In the genomic region with DNA sequence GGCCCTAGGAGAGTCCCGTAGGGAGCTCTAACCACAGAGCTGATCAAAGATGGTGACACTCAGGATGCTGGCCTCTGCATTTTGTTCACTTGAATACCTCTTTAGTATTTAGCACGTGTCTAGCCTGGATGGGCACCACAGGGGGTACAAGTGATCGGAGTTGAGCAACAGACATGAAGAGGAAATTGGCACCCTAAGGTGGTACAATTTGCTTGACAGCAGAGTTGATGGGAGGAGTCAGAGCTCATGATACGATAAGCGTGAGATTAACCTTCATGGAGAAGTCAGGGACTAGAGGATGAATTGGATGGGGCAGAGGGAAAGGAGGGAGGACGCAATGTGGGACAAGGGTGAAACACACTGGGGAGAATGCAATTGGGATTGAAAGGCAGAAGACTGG, we compare ENCODE assay signal across 17 cellular contexts. TPM values are rescaled to one million over a fixed set of nuclear protein-coding genes. Genes with fewer than 3 reads are reported as not detected.
A peak's percentile ranks its signal among the peaks of the same experiment; 100 is the strongest.
DNase-seq lines count a peak whose midpoint lies in the region; ATAC-seq and TF ChIP-seq lines count a peak whose summit lies in the region.
"Had no signal": no experiment of that assay in that cellular context is flagged by ENCODE, and none has a peak within 500 bp of the region (broad histone marks: within the 10 kb centered on the region; RNA-seq: fewer than 3 reads in every experiment).

No MANE protein-coding gene starts in this region.

- H3K27ac ChIP-seq in SK-N-SH (ENCODE audit: low read depth in 2 of 2, low read length in 1 of 2) = no peak overlapping the region
- H3K27ac ChIP-seq: prostate gland had no signal

- no peak overlapping the region for H3K27ac Mint-ChIP-seq in activated T-helper 1 cell treated with anti-CD3 and anti-CD28 coated beads, Interleukin-12 subunit alpha, Interleukin-12 subunit beta, Interleukin-2, Interleukin-4 antibody, amounts not matched to agents 30 ng/mL and 10 ng/mL and 1 ng/mL, durations not matched to agents 14 hours and 24 hours and 36 hours
- H3K27ac Mint-ChIP-seq: HFFc6; naive thymus-derived CD4-positive, alpha-beta T cell; stimulated activated naive CD8-positive, alpha-beta T cell treated with anti-CD3 and anti-CD28 coated beads, Interleukin-15, Interleukin-2, amounts not matched to agents 100 ng/mL and 50 ng/mL, for 24 hours had no signal

- no peak overlapping the region for H2AFZ ChIP-seq in SK-N-SH (ENCODE audit: low read depth)

- no peak for ATAC-seq in GM18511 (IDR thresholded peaks at IDR 0.05; ENCODE audit: unreplicated experiment)
- ATAC-seq: activated T-cell treated with anti-CD3 and anti-CD28 coated beads, Interleukin-2, amount 50 U/mL, for 4 hours; naive thymus-derived CD4-positive, alpha-beta T cell had no signal

- no peak overlapping the region for H3K9ac ChIP-seq in SK-N-SH

- no peaks in the 10 kb centered on the region for H3K9me3 Mint-ChIP-seq in activated T-helper 1 cell treated with anti-CD3 and anti-CD28 coated beads, Interleukin-12 subunit alpha, Interleukin-12 subunit beta, Interleukin-2, Interleukin-4 antibody, amounts not matched to agents 30 ng/mL and 10 ng/mL and 1 ng/mL, durations not matched to agents 14 hours and 24 hours and 36 hours
- H3K9me3 Mint-ChIP-seq: activated T-cell treated with anti-CD3 and anti-CD28 coated beads, Interleukin-2, amount 50 U/mL, for 4 hours; stimulated activated naive CD8-positive, alpha-beta T cell treated with anti-CD3 and anti-CD28 coated beads, Interleukin-15, Interleukin-2, amounts not matched to agents 100 ng/mL and 50 ng/mL, for 24 hours had no signal

- 47% methylated on average over 6 of the region's 6 CpGs for WGBS in SK-N-SH (ENCODE audit: low lambda C conversion rate)

- intact Hi-C loops in activated T-helper 1 cell treated with anti-CD3 and anti-CD28 coated beads, Interleukin-12 subunit alpha, Interleukin-12 subunit beta, Interleukin-2, Interleukin-4 antibody, amounts not matched to agents 30 ng/mL and 10 ng/mL and 1 ng/mL, durations not matched to agents 14 hours and 24 hours and 36 hours (cut with micrococcal nuclease) = no loop called here

- CTCF ChIA-PET in SK-N-SH (lab: Yijun Ruan, JAX) = interaction anchor here (0.7 to 1.6 kb wide), 6 partner anchors 9 to 513 kb away, joined by 3 to 8 read pairs (median 3); partner anchors contain the start of genes ZNF282 and ZNF398

- H3K79me2 ChIP-seq in SK-N-SH (ENCODE audit: insufficient read depth) = no peaks in the 10 kb centered on the region

- no peak overlapping the region for H3K4me2 ChIP-seq in SK-N-SH

- no peak overlapping the region for H3K4me3 Mint-ChIP-seq in activated T-helper 1 cell treated with anti-CD3 and anti-CD28 coated beads, Interleukin-12 subunit alpha, Interleukin-12 subunit beta, Interleukin-2, Interleukin-4 antibody, amounts not matched to agents 30 ng/mL and 10 ng/mL and 1 ng/mL, durations not matched to agents 14 hours and 24 hours and 36 hours
- H3K4me3 Mint-ChIP-seq: activated T-cell treated with anti-CD3 and anti-CD28 coated beads, Interleukin-2, amount 50 U/mL, for 4 hours; HFFc6; naive thymus-derived CD4-positive, alpha-beta T cell; stimulated activated naive CD8-positive, alpha-beta T cell treated with anti-CD3 and anti-CD28 coated beads, Interleukin-15, Interleukin-2, amounts not matched to agents 100 ng/mL and 50 ng/mL, for 24 hours had no signal

- H3K4me3 ChIP-seq in SK-N-SH (ENCODE audit: low read depth in 2 of 2, low read length in 1 of 2) = no peak overlapping the region
- H3K4me3 ChIP-seq: prostate gland had no signal

- peaks cover 7% of the 10 kb centered on the region for H3K36me3 Mint-ChIP-seq in activated T-helper 1 cell treated with anti-CD3 and anti-CD28 coated beads, Interleukin-12 subunit alpha, Interleukin-12 subunit beta, Interleukin-2, Interleukin-4 antibody, amounts not matched to agents 30 ng/mL and 10 ng/mL and 1 ng/mL, durations not matched to agents 14 hours and 24 hours and 36 hours (ENCODE audit: low read depth)

- no peaks in the 10 kb centered on the region for H3K27me3 ChIP-seq in SK-N-SH (ENCODE audit: insufficient read depth)

- H4K20me1 ChIP-seq in SK-N-SH (ENCODE audit: insufficient read depth) = no peaks in the 10 kb centered on the region

- H3K4me1 Mint-ChIP-seq in activated T-helper 1 cell treated with anti-CD3 and anti-CD28 coated beads, Interleukin-12 subunit alpha, Interleukin-12 subunit beta, Interleukin-2, Interleukin-4 antibody, amounts not matched to agents 30 ng/mL and 10 ng/mL and 1 ng/mL, durations not matched to agents 14 hours and 24 hours and 36 hours (ENCODE audit: low read depth) = no peaks in the 10 kb centered on the region

- peaks cover 3% of the 10 kb centered on the region for H3K27me3 Mint-ChIP-seq in activated T-helper 1 cell treated with anti-CD3 and anti-CD28 coated beads, Interleukin-12 subunit alpha, Interleukin-12 subunit beta, Interleukin-2, Interleukin-4 antibody, amounts not matched to agents 30 ng/mL and 10 ng/mL and 1 ng/mL, durations not matched to agents 14 hours and 24 hours and 36 hours (ENCODE audit: insufficient read depth)

- DNase-seq in NCI-H82 (lab: John Stamatoyannopoulos, UW) = peak; percentile 28
- no peak for DNase-seq in NCI-H82 treated with DMSO at 0.1 percent for 48 hours (lab: John Stamatoyannopoulos, UW; ENCODE audit: unreplicated experiment)
- DNase-seq in COR-L47 (lab: John Stamatoyannopoulos, UW) = peak; percentile 8
- DNase-seq in SK-N-SH = no peak
- peak; percentile 17 for DNase-seq in retina
- no peak for DNase-seq in GOT3 (lab: John Stamatoyannopoulos, UW)
- DNase-seq in activated T-helper 1 cell treated with anti-CD3 and anti-CD28 coated beads, Interleukin-12 subunit alpha, Interleukin-12 subunit beta, Interleukin-2, Interleukin-4 antibody, amounts not matched to agents 30 ng/mL and 10 ng/mL and 1 ng/mL, durations not matched to agents 14 hours and 24 hours and 36 hours (ENCODE audit: low spot score) = no peak
- DNase-seq: activated T-cell treated with anti-CD3 and anti-CD28 coated beads, Interleukin-2, amount 50 U/mL, for 4 hours; cerebellar nuclear complex; HFFc6; islet precursor cell; naive thymus-derived CD4-positive, alpha-beta T cell; SHP77 treated with DMSO at 0.1 percent for 48 hours; T-helper 9 cell had no signal

- H3K9me2 ChIP-seq in SK-N-SH = no peaks in the 10 kb centered on the region

- POLR2A ChIA-PET in SK-N-SH (lab: Yijun Ruan, JAX) = interaction anchor here (1.3 kb wide), 1 partner anchor 10 kb away, joined by 3 read pairs; no protein-coding TSS in a partner anchor

- H3K4me1 ChIP-seq in SK-N-SH (ENCODE audit: control insufficient read depth in 1 of 2, insufficient read depth in 2 of 2, low read depth in 1 of 2, low read length in 1 of 2) = peaks cover 0 to 15% of the 10 kb centered on the region in 2 experiments; a peak in 3 of 4 replicates
- H3K4me1 ChIP-seq: prostate gland had no signal

- no peaks in the 10 kb centered on the region for H3K9me3 ChIP-seq in SK-N-SH
- H3K9me3 ChIP-seq: prostate gland had no signal

- no peak for TF ChIP-seq EP300 in SK-N-SH (IDR thresholded peaks at IDR 0.05; ENCODE audit: borderline replicate concordance in 1 of 2, low read depth in 1 of 2, low read length in 1 of 2)

- no peak for TF ChIP-seq RAD21 in SK-N-SH (IDR thresholded peaks at IDR 0.05; ENCODE audit: low read length)

- peaks cover 26% of the 10 kb centered on the region for H3F3A ChIP-seq in SK-N-SH (replicated peaks; ENCODE audit: insufficient read depth)

- peaks cover 6 to 18% of the 10 kb centered on the region in 2 experiments for H3K36me3 ChIP-seq in SK-N-SH (replicated peaks in 1 of 2; ENCODE audit: control insufficient read depth in 1 of 2, insufficient read depth in 2 of 2, low read length in 1 of 2)
- H3K36me3 ChIP-seq: prostate gland had no signal

- TF ChIP-seq CTCF in SK-N-SH (IDR thresholded peaks at IDR 0.05) = no peak

TF ChIP-seq in SK-N-SH, 30 proteins besides CTCF, POLR2A, EP300 and RAD21:
- TF ChIP-seq GABPA (IDR thresholded peaks at IDR 0.05; ENCODE audit: low read depth) (no peak), FOSL2 (IDR thresholded peaks at IDR 0.05; ENCODE audit: borderline replicate concordance, low read depth) (no peak), EZH2phosphoT487 (IDR thresholded peaks at IDR 0.05; ENCODE audit: borderline replicate concordance, low read depth) (no peak), POLR2AphosphoS5 (IDR thresholded peaks at IDR 0.05; ENCODE audit: low read depth, low read length) (0 out of 2 replicates have a peak, but pooled peaks have one; percentile 5), GATA2 (CRISPR knock-in tag; IDR thresholded peaks at IDR 0.05) (no peak), JUND (IDR thresholded peaks at IDR 0.05) (peak; percentile 4; the same call in 1 of the 2 replicates), YY1 (IDR thresholded peaks at IDR 0.05; ENCODE audit: low read depth) (no peak), RXRA (IDR thresholded peaks at IDR 0.05; ENCODE audit: borderline replicate concordance, low read depth) (no peak), FOXJ3 (CRISPR knock-in tag; IDR thresholded peaks at IDR 0.05) (no peak), TCF12 (IDR thresholded peaks at IDR 0.05) (no peak), NRF1 (IDR thresholded peaks at IDR 0.05; ENCODE audit: low read depth, low read length) (no peak), ELF1 (IDR thresholded peaks at IDR 0.05) (no peak)

RNA-seq across cellular contexts. Expression of gene ZNF212, which starts 9.9 kb away (rescaled TPM):
- polyA plus RNA-seq in SK-N-SH (2012; rRNA removed) = 9.3 and 11.5 TPM in 2 replicates
- polyA plus RNA-seq in SK-N-SH (2012; cell fraction: cytosol; rRNA removed) = 5.7 and 7.0 TPM in 2 replicates
- polyA plus RNA-seq in SK-N-SH (2012; cell fraction: nucleus; rRNA removed) = 41.8 and 45.0 TPM in 2 replicates
- 15.0 and 17.8 TPM in 2 replicates for total RNA-seq in activated T-helper 1 cell treated with anti-CD3 and anti-CD28 coated beads, Interleukin-12 subunit alpha, Interleukin-12 subunit beta, Interleukin-2, Interleukin-4 antibody, amounts not matched to agents 30 ng/mL and 10 ng/mL and 1 ng/mL, durations not matched to agents 14 hours and 24 hours and 36 hours

RNA-seq across cellular contexts. Expression of gene ZNF783, which starts 32.5 kb away (rescaled TPM):
- polyA plus RNA-seq in SK-N-SH (2012; rRNA removed) = 12.5 and 16.4 TPM in 2 replicates
- polyA plus RNA-seq in SK-N-SH (2012; cell fraction: cytosol; rRNA removed) = 3.8 and 6.2 TPM in 2 replicates
- polyA plus RNA-seq in SK-N-SH (2012; cell fraction: nucleus; rRNA removed) = 104 and 108 TPM in 2 replicates
- total RNA-seq in activated T-helper 1 cell treated with anti-CD3 and anti-CD28 coated beads, Interleukin-12 subunit alpha, Interleukin-12 subunit beta, Interleukin-2, Interleukin-4 antibody, amounts not matched to agents 30 ng/mL and 10 ng/mL and 1 ng/mL, durations not matched to agents 14 hours and 24 hours and 36 hours = 24.1 and 25.6 TPM in 2 replicates

RNA-seq across cellular contexts. Expression of gene ZNF282, which starts 34.2 kb away (rescaled TPM):
- polyA plus RNA-seq in SK-N-SH (2012; rRNA removed) = 15.0 and 17.9 TPM in 2 replicates
- polyA plus RNA-seq in SK-N-SH (2012; cell fraction: cytosol; rRNA removed) = 7.0 and 10.8 TPM in 2 replicates
- 32.3 and 36.8 TPM in 2 replicates for polyA plus RNA-seq in SK-N-SH (2012; cell fraction: nucleus; rRNA removed)
- 49.4 and 55.8 TPM in 2 replicates for total RNA-seq in activated T-helper 1 cell treated with anti-CD3 and anti-CD28 coated beads, Interleukin-12 subunit alpha, Interleukin-12 subunit beta, Interleukin-2, Interleukin-4 antibody, amounts not matched to agents 30 ng/mL and 10 ng/mL and 1 ng/mL, durations not matched to agents 14 hours and 24 hours and 36 hours

Comparison
In these comparisons a context has a peak if more than half of its experiments do, and no peak if none do; other contexts are left out.
1. DNase-seq: peak in NCI-H82 (single experiment), COR-L47 (single experiment) and retina (single experiment); none in NCI-H82 treated with DMSO at 0.1 percent for 48 hours (single experiment), SK-N-SH (single experiment), GOT3 (single experiment) and activated T-helper 1 cell treated with anti-CD3 and anti-CD28 coated beads, Interleukin-12 subunit alpha, Interleukin-12 subunit beta, Interleukin-2, Interleukin-4 antibody, amounts not matched to agents 30 ng/mL and 10 ng/mL and 1 ng/mL, durations not matched to agents 14 hours and 24 hours and 36 hours (single experiment).